ENCODE assay signal across 11 cellular contexts in the genomic region with DNA sequence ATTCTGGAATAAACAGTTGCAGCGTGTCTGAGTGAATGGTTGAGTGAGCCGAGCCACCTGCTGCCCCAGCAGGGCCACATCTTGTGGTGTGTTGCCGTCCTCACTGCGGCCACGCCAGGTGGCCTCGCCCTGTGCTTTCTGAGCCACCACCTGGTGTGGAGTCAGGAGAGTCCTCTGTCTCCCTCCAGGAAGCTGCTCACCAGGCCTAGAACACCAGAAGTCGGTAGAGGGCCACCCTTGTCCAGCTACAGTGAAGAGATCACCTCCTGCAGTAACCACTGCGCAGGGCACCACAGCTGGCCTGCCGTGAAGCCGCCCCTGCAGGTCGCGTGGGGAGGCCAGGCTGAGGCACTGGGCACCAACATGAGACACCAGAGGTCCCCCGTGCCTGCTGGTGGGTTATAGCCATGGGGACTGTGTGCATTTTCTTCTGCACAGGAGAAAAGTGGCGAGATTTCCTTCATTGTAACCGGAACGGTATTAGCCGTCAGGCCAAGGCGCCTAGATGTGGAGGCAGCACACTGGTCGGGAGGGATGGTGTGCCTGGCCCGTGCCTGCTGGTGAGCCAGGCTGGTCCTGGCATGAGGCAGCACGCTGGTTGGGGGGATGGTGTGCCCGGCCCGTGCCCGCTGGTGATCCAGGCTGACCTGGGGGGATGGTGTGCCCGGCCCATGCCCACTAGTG. TPM values are rescaled to one million over a fixed set of nuclear protein-coding genes. Genes with fewer than 3 reads are reported as not detected.
A peak's percentile ranks its signal among the peaks of the same experiment; 100 is the strongest.
DNase-seq lines count a peak whose midpoint lies in the region; ATAC-seq and TF ChIP-seq lines count a peak whose summit lies in the region.
"Had no signal": no experiment of that assay in that cellular context is flagged by ENCODE, and none has a peak within 500 bp of the region (broad histone marks: within the 10 kb centered on the region; RNA-seq: fewer than 3 reads in every experiment).

No MANE protein-coding gene starts in this region.

- H3K27ac Mint-ChIP-seq in stimulated activated memory B cell treated with anti-CD40 and anti-IgM and Interleukin-4, amounts not matched to agents 10 μg/mL and 1 μg/mL and 100 μg/mL, for 72 hours, result peak overlapping the region; percentile 35
- no peak overlapping the region for H3K27ac Mint-ChIP-seq in activated CD4-positive, alpha-beta memory T cell treated with anti-CD3 and anti-CD28 coated beads, Interleukin-2, amount 10 ng/mL, durations not matched to agents 7 days and 5 days

- TF ChIP-seq CTCF in WERI-Rb-1 (IDR thresholded peaks at IDR 0.05; ENCODE audit: low read depth, low read length), result peak; percentile 55
- no peak for TF ChIP-seq CTCF in brain microvascular endothelial cell (IDR thresholded peaks at IDR 0.05; ENCODE audit: low read depth, low read length, missing control alignments)

- H3K27me3 ChIP-seq in WERI-Rb-1 (ENCODE audit: insufficient read depth, low read depth, severe bottlenecking) (no peaks in the 10 kb centered on the region), brain microvascular endothelial cell (replicated peaks) (no peaks in the 10 kb centered on the region)
- H3K27me3 ChIP-seq: heart right ventricle, SJSA1 had no signal

- no peak for ATAC-seq in stimulated activated memory B cell treated with anti-CD40 and anti-IgM and Interleukin-4, amounts not matched to agents 10 μg/mL and 1 μg/mL and 100 μg/mL, for 72 hours
- ATAC-seq: esophagus mucosa, heart right ventricle had no signal

- peaks cover 25% of the 10 kb centered on the region for H3K36me3 Mint-ChIP-seq in stimulated activated memory B cell treated with anti-CD40 and anti-IgM and Interleukin-4, amounts not matched to agents 10 μg/mL and 1 μg/mL and 100 μg/mL, for 72 hours
- H3K36me3 Mint-ChIP-seq in activated CD4-positive, alpha-beta memory T cell treated with anti-CD3 and anti-CD28 coated beads, Interleukin-2, amount 10 ng/mL, durations not matched to agents 7 days and 5 days (ENCODE audit: low read depth), result peaks cover 37% of the 10 kb centered on the region

- H3K4me3 ChIP-seq in WERI-Rb-1 (ENCODE audit: low read depth, low read length), result peak overlapping the region; percentile 7; the same call in 1 of the 2 replicates
- H3K4me3 ChIP-seq in brain microvascular endothelial cell (ENCODE audit: low read depth, low read length), result no peak overlapping the region
- H3K4me3 ChIP-seq: heart right ventricle, SJSA1 had no signal

- in situ Hi-C loops in brain microvascular endothelial cell (cut with HindIII; ENCODE audit: low pct_ligation_motif_present, low sequenced_read_pairs), result no loop called here

- no peaks in the 10 kb centered on the region for H3K27me3 Mint-ChIP-seq in stimulated activated memory B cell treated with anti-CD40 and anti-IgM and Interleukin-4, amounts not matched to agents 10 μg/mL and 1 μg/mL and 100 μg/mL, for 72 hours
- H3K27me3 Mint-ChIP-seq in activated CD4-positive, alpha-beta memory T cell treated with anti-CD3 and anti-CD28 coated beads, Interleukin-2, amount 10 ng/mL, durations not matched to agents 7 days and 5 days, result no peaks in the 10 kb centered on the region

- H3K9me3 ChIP-seq in WERI-Rb-1 (ENCODE audit: severe bottlenecking), result no peaks in the 10 kb centered on the region
- H3K9me3 ChIP-seq: heart right ventricle, SJSA1 had no signal

- CTCF ChIA-PET in activated CD4-positive, alpha-beta memory T cell treated with anti-CD3 and anti-CD28 coated beads, Interleukin-2, amount 10 ng/mL, durations not matched to agents 7 days and 5 days (lab: Charles Lee), result no interaction called here

- no peaks in the 10 kb centered on the region for H3K9me3 Mint-ChIP-seq in stimulated activated memory B cell treated with anti-CD40 and anti-IgM and Interleukin-4, amounts not matched to agents 10 μg/mL and 1 μg/mL and 100 μg/mL, for 72 hours
- H3K9me3 Mint-ChIP-seq in activated CD4-positive, alpha-beta memory T cell treated with anti-CD3 and anti-CD28 coated beads, Interleukin-2, amount 10 ng/mL, durations not matched to agents 7 days and 5 days, result no peaks in the 10 kb centered on the region

- H3K4me1 Mint-ChIP-seq in stimulated activated memory B cell treated with anti-CD40 and anti-IgM and Interleukin-4, amounts not matched to agents 10 μg/mL and 1 μg/mL and 100 μg/mL, for 72 hours, result peaks cover 26% of the 10 kb centered on the region
- peaks cover 46% of the 10 kb centered on the region for H3K4me1 Mint-ChIP-seq in activated CD4-positive, alpha-beta memory T cell treated with anti-CD3 and anti-CD28 coated beads, Interleukin-2, amount 10 ng/mL, durations not matched to agents 7 days and 5 days

- H3K36me3 ChIP-seq in WERI-Rb-1 (peaks cover 40% of the 10 kb centered on the region), brain microvascular endothelial cell (replicated peaks) (peaks cover 18% of the 10 kb centered on the region)

- H3K27ac ChIP-seq in WERI-Rb-1 (peak overlapping the region; percentile 84), brain microvascular endothelial cell (no peak overlapping the region)
- H3K27ac ChIP-seq: SJSA1 had no signal

- H3K4me3 Mint-ChIP-seq in stimulated activated memory B cell treated with anti-CD40 and anti-IgM and Interleukin-4, amounts not matched to agents 10 μg/mL and 1 μg/mL and 100 μg/mL, for 72 hours, result no peak overlapping the region
- no peak overlapping the region for H3K4me3 Mint-ChIP-seq in activated CD4-positive, alpha-beta memory T cell treated with anti-CD3 and anti-CD28 coated beads, Interleukin-2, amount 10 ng/mL, durations not matched to agents 7 days and 5 days

- DNase-seq in NCI-H82 (lab: John Stamatoyannopoulos, UW), result peak; percentile 41
- no peak for DNase-seq in NCI-H82 treated with DMSO at 0.1 percent for 48 hours (lab: John Stamatoyannopoulos, UW; ENCODE audit: unreplicated experiment)
- DNase-seq in NCI-H2081 treated with DMSO at 0.1 percent for 48 hours (lab: John Stamatoyannopoulos, UW), result peak; percentile 39
- peak; percentile 93 for DNase-seq in WERI-Rb-1
- DNase-seq in brain microvascular endothelial cell, result no peak
- no peak for DNase-seq in inferior parietal cortex (ENCODE audit: extremely low spot score)
- no peak for DNase-seq in activated CD4-positive, alpha-beta memory T cell treated with anti-CD3 and anti-CD28 coated beads, Interleukin-2, amount 10 ng/mL, durations not matched to agents 7 days and 5 days
- DNase-seq: heart right ventricle had no signal

- POLR2A ChIA-PET in activated CD4-positive, alpha-beta memory T cell treated with anti-CD3 and anti-CD28 coated beads, Interleukin-2, amount 10 ng/mL, durations not matched to agents 7 days and 5 days (lab: Charles Lee), result no interaction called here

RNA-seq across cellular contexts. Expression of a gene that starts 28.9 kb away (rescaled TPM):
- total RNA-seq in activated CD4-positive, alpha-beta memory T cell treated with anti-CD3 and anti-CD28 coated beads, Interleukin-2, amount 10 ng/mL, durations not matched to agents 7 days and 5 days, result 10 to 100 TPM; 53.3 to 68.2 TPM

RNA-seq across cellular contexts. Expression of a gene that starts 32.1 kb away (rescaled TPM):
- total RNA-seq in activated CD4-positive, alpha-beta memory T cell treated with anti-CD3 and anti-CD28 coated beads, Interleukin-2, amount 10 ng/mL, durations not matched to agents 7 days and 5 days, result 100 to 1,000 TPM; 150 to 153 TPM

RNA-seq across cellular contexts. Expression of a gene that starts 40.1 kb away (rescaled TPM):
- 100 to 1,000 TPM; 308 to 313 TPM for total RNA-seq in activated CD4-positive, alpha-beta memory T cell treated with anti-CD3 and anti-CD28 coated beads, Interleukin-2, amount 10 ng/mL, durations not matched to agents 7 days and 5 days

Comparison
In these comparisons a context has a peak if more than half of its experiments do, and no peak if none do; other contexts are left out.
1. DNase-seq: peak in NCI-H82 (single experiment), NCI-H2081 treated with DMSO at 0.1 percent for 48 hours (single experiment) and WERI-Rb-1 (single experiment); none in NCI-H82 treated with DMSO at 0.1 percent for 48 hours (single experiment), brain microvascular endothelial cell (single experiment), inferior parietal cortex (single experiment) and activated CD4-positive, alpha-beta memory T cell treated with anti-CD3 and anti-CD28 coated beads, Interleukin-2, amount 10 ng/mL, durations not matched to agents 7 days and 5 days (single experiment).